ENCODE assay signal across 9 cellular contexts in the genomic region with DNA sequence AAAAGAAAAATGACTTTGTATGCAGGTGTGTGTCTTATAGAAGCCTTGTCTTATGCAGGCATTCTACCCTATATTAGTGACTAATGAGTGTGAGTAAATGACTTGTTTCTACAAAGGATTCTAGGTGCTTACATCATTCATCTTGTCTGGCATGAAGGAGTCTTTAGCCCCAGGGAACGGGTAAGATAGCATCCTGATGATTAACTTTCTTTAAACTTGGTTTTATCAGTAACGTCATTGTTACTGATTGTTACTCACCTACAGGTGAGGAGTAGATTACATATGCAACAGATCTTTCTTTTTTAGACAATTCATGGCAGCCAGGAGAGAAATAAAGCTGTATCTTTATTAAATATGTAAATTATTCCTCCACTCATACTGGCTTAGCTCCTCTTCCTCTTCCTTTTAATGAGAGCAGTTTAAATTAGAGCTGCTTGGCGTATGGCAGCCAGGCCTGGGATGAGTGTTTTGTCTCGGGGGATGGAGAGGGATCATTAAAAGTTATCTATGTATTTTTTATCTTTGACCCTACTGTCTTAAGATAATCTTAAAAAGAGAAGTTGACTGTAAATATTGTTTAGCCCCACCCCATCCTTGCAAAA. TPM values are rescaled to one million over a fixed set of nuclear protein-coding genes. Genes with fewer than 3 reads are reported as not detected.
A peak's percentile ranks its signal among the peaks of the same experiment; 100 is the strongest.
DNase-seq lines count a peak whose midpoint lies in the region; FAIRE-seq and TF ChIP-seq lines count a peak whose summit lies in the region.
"Had no signal": no experiment of that assay in that cellular context is flagged by ENCODE, and none has a peak within 500 bp of the region (broad histone marks: within the 10 kb centered on the region; RNA-seq: fewer than 3 reads in every experiment).

No MANE protein-coding gene starts in this region.

- H3K4me1 ChIP-seq in breast epithelium (peaks cover 0 to 6% of the 10 kb centered on the region in 2 donors), keratinocyte (ENCODE audit: control insufficient read depth, extremely low read depth, insufficient read depth, low read length) (peaks cover 23% of the 10 kb centered on the region), stomach (peaks cover 10 to 32% (median 18%) of the 10 kb centered on the region in 4 donors)

- H4K20me1 ChIP-seq in keratinocyte (ENCODE audit: control insufficient read depth, extremely low read depth, insufficient read depth, low read length), result no peaks in the 10 kb centered on the region

- dilution Hi-C loops in keratinocyte (cut with MboI; ENCODE audit: extremely low pct_ligation_motif_present, low sequenced_read_pairs), result no loop called here

- H3K79me2 ChIP-seq in keratinocyte (ENCODE audit: control insufficient read depth, insufficient read depth, low read length), result no peaks in the 10 kb centered on the region

- peak; percentile 84 for FAIRE-seq in keratinocyte (lab: Jason Lieb, UNC)
- FAIRE-seq in frontal cortex (lab: Jason Lieb, UNC), result no peak
- FAIRE-seq: GM18507 had no signal

- H3K9me3 ChIP-seq in breast epithelium, result no peaks in the 10 kb centered on the region
- H3K9me3 ChIP-seq in keratinocyte (ENCODE audit: control insufficient read depth, low read depth, low read length), result no peaks in the 10 kb centered on the region
- no peaks in the 10 kb centered on the region for H3K9me3 ChIP-seq in stomach

- peak; percentile 88 for DNase-seq in HPDE6-E6E7 (ENCODE audit: extremely low spot score)
- DNase-seq in breast epithelium (ENCODE audit: low spot score in 2 of 2), result no peak
- peak; percentile 99 for DNase-seq in keratinocyte (ENCODE audit: low read depth, low spot score)
- DNase-seq in stomach, result no peak
- no peak for DNase-seq in frontal cortex (ENCODE audit: low spot score in 2 of 2)
- no peak for DNase-seq in CD1c-positive myeloid dendritic cell (ENCODE audit: extremely low spot score)
- DNase-seq in globus pallidus (ENCODE audit: low spot score), result no peak
- DNase-seq in GM13977 (ENCODE audit: low spot score), result no peak

- no peaks in the 10 kb centered on the region for H3K9me1 ChIP-seq in keratinocyte (ENCODE audit: control insufficient read depth, extremely low read depth, insufficient read depth, low read length)

- peak overlapping the region; percentile 80 for H3K9ac ChIP-seq in keratinocyte (ENCODE audit: control insufficient read depth, extremely low read depth, insufficient read depth, low read length)

- no peak for TF ChIP-seq EP300 in stomach (IDR thresholded peaks at IDR 0.05)

- 32 to 47% (median 43%) methylated on average over 4 of the region's 4 CpGs for WGBS in stomach, 5 donors

- H3K36me3 ChIP-seq in breast epithelium, result no peaks in the 10 kb centered on the region
- peaks cover 0 to 2% of the 10 kb centered on the region in 2 experiments for H3K36me3 ChIP-seq in keratinocyte (ENCODE audit: control insufficient read depth in 2 of 2, extremely low read depth in 1 of 2, insufficient read depth in 2 of 2, low read length in 2 of 2)
- peaks cover 0 to 12% (median 0%) of the 10 kb centered on the region in 4 donors for H3K36me3 ChIP-seq in stomach

- in situ Hi-C loops in GM13977 (cut with MboI; ENCODE audit: low pct_unique_long_range_greater_than_20kb, low sequenced_read_pairs, unreplicated experiment), result no loop called here

- peak overlapping the region; percentile 66 for H2AFZ ChIP-seq in keratinocyte (ENCODE audit: control insufficient read depth, low read length)

- H3K4me2 ChIP-seq in keratinocyte (ENCODE audit: control insufficient read depth, extremely low read depth, insufficient read depth, low read depth, low read length), result peak overlapping the region; percentile 74

- peak overlapping the region; percentile 53 to 87 for H3K27ac ChIP-seq in breast epithelium
- H3K27ac ChIP-seq in keratinocyte (ENCODE audit: control insufficient read depth, insufficient read depth, low read length), result peak overlapping the region; percentile 97
- peak overlapping the region in 4 of 5 donors; percentile 47 to 78 (median 75) for H3K27ac ChIP-seq in stomach

- H3K27me3 ChIP-seq in breast epithelium (no peaks in the 10 kb centered on the region), keratinocyte (ENCODE audit: control insufficient read depth, extremely low read depth, insufficient read depth, low read length) (no peaks in the 10 kb centered on the region), stomach (no peaks in the 10 kb centered on the region)

- intact Hi-C loops in breast epithelium (cut with DNase I; ENCODE audit: low total_unique reads), result no loop called here
- intact Hi-C loops in stomach (cut with DNase I; ENCODE audit: low total_unique reads), result loop anchor here (10.0 kb wide), 1 partner anchor 129 kb away; no protein-coding TSS in a partner anchor

- TF ChIP-seq CTCF in breast epithelium (IDR thresholded peaks at IDR 0.05), result no peak
- TF ChIP-seq CTCF in keratinocyte (optimal IDR thresholded peaks at IDR 0.05 in 1 of 3, IDR thresholded peaks at IDR 0.05 in 1 of 3, conservative IDR thresholded peaks at IDR 0.05 in 1 of 3; ENCODE audit: extremely low read depth in 1 of 3, insufficient read depth in 2 of 3, low read length in 3 of 3), result no peak
- no peak for TF ChIP-seq CTCF in stomach (IDR thresholded peaks at IDR 0.05)
- TF ChIP-seq CTCF in GM13977 (IDR thresholded peaks at IDR 0.05; ENCODE audit: extremely low read depth, insufficient read depth, missing control alignments), result no peak

- TF ChIP-seq POLR2A in breast epithelium (IDR thresholded peaks at IDR 0.05) (no peak), stomach (IDR thresholded peaks at IDR 0.05) (no peak)

- H3K4me3 ChIP-seq in breast epithelium (peak overlapping the region in 1 of 3 donors; percentile 39), keratinocyte (ENCODE audit: control insufficient read depth in 2 of 3, extremely low read depth in 1 of 3, insufficient read depth in 2 of 3, low read depth in 1 of 3, low read length in 3 of 3) (peak overlapping the region in 2 of 3 experiments; percentile 67 to 71), stomach (no peak overlapping the region)

RNA-seq across cellular contexts. Expression of a gene that starts 57.2 kb away (rescaled TPM):
- total RNA-seq in breast epithelium (100 to 1,000 TPM in 2 of 3 donors, 10 to 100 TPM in 1; 95.1 to 109 (median 102) TPM), stomach (100 to 1,000 TPM; 102 to 202 (median 118) TPM), frontal cortex (149 TPM)
- polyA plus RNA-seq in keratinocyte (54.5 to 190 TPM (median 127 TPM) in 3 replicates), stomach (10 to 100 TPM; 14.1 to 29.6 (median 23.7) TPM)
- polyA plus RNA-seq in keratinocyte (2011; ENCODE audit: low read depth), result 125 TPM
- 44.8 and 61.1 TPM in 2 replicates for polyA plus RNA-seq in keratinocyte (2011; cell fraction: cytosol; rRNA removed)
- polyA plus RNA-seq in keratinocyte (2011; cell fraction: nucleus; rRNA removed), result 434 and 449 TPM in 2 replicates
- 126 and 203 TPM in 2 replicates for polyA plus RNA-seq in keratinocyte (2012; ENCODE audit: low replicate concordance)
- 122 to 314 TPM (median 265 TPM) in 3 replicates for polyA minus RNA-seq in keratinocyte
- 79.8 TPM for polyA minus RNA-seq in keratinocyte (2011; cell fraction: cytosol; rRNA and poly(A)+ RNA removed)
- 294 and 451 TPM in 2 replicates for polyA minus RNA-seq in keratinocyte (2011; cell fraction: nucleus; rRNA and poly(A)+ RNA removed)

Comparison
In these comparisons a context has a peak if more than half of its experiments do, and no peak if none do; other contexts are left out.
1. DNase-seq: peak in HPDE6-E6E7 (single experiment) and keratinocyte (single experiment); none in breast epithelium (0 of 2), stomach (single experiment), frontal cortex (0 of 2), CD1c-positive myeloid dendritic cell (single experiment), globus pallidus (single experiment) and GM13977 (single experiment).
2. H3K4me3 ChIP-seq: peak in keratinocyte (2 of 3); none in stomach (0 of 4).
3. Peak in every context shown above with its lines, with median percentiles within 50 percentile points of each other: H3K27ac ChIP-seq.